Comparison of ENCODE assay signal across 21 cellular contexts in the genomic region with DNA sequence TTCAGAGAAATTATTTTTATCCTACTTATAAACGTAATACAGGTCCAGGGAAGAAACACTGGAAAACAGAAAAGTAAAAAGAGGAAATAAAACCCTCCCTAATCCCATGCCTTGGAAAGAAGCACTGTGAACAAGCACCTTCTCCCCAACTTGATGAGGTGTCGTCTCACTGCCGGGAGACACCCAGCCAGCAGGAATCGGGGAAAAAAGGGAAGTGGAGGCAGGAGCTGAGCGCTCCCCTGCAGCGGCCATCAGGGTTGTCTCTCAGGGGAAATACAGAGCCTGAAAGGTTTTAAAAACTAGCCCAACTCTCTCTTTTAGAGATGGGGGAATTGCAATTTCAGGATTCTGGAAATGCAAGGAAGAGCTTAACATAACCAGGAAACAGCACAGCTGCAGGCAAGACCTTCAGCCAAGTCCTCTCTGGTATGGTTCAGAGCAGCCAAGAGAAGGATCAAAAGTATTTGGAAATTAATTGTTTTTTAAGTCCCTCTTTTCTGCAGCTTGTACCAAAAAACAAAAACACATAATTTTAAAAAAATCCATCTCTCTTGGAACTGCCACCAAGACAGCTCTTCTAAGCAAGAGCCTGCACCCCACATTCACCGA.
"Had no signal": no experiment of that assay in that cellular context is flagged by ENCODE, and none has a peak within 500 bp of the region (broad histone marks: within the 10 kb centered on the region; RNA-seq: fewer than 3 reads in every experiment).

No MANE protein-coding gene starts in this region.

- H3K4me3 Mint-ChIP-seq: activated CD4-positive, alpha-beta T cell treated with anti-CD3 and anti-CD28 coated beads, Interleukin-2, amount 10 ng/mL, durations not matched to agents 7 days and 5 days; activated naive CD8-positive, alpha-beta T cell treated with anti-CD3 and anti-CD28 coated beads, Interleukin-2, amount 10 ng/mL, durations not matched to agents 7 days and 5 days; effector memory CD8-positive, alpha-beta T cell; memory B cell; natural killer cell treated with Interleukin-12 subunit alpha and Interleukin-12 subunit beta and Interleukin-15 and Interleukin-18, amount 100 ng/mL, for 72 hours; T-helper 2 cell treated with Interferon-gamma antibody and Interleukin-4, amounts not matched to agents 5 μg/mL and 100 μg/mL, for 36 hours; type B pancreatic cell had no signal

- H3K36me3 Mint-ChIP-seq: activated naive CD8-positive, alpha-beta T cell treated with anti-CD3 and anti-CD28 coated beads, Interleukin-2, amount 10 ng/mL, durations not matched to agents 7 days and 5 days; memory B cell; natural killer cell treated with Interleukin-12 subunit alpha and Interleukin-12 subunit beta and Interleukin-15 and Interleukin-18, amount 100 ng/mL, for 72 hours; type B pancreatic cell had no signal

- H3K4me3 ChIP-seq: gastrocnemius medialis, skin epidermis had no signal

- ATAC-seq: effector memory CD8-positive, alpha-beta T cell; left lobe of liver; natural killer cell treated with Interleukin-12 subunit alpha and Interleukin-12 subunit beta and Interleukin-15 and Interleukin-18, amount 100 ng/mL, for 72 hours; stimulated activated naive CD8-positive, alpha-beta T cell treated with anti-CD3 and anti-CD28 coated beads, Interleukin-15, Interleukin-2, amounts not matched to agents 100 U/mL and 50 U/mL, for 24 hours had no signal

- DNase-seq: activated CD4-positive, alpha-beta T cell treated with anti-CD3 and anti-CD28 coated beads, Interleukin-2, amount 10 ng/mL, durations not matched to agents 7 days and 5 days; activated CD8-positive, alpha-beta memory T cell treated with anti-CD3 and anti-CD28 coated beads for 24 hours; activated naive CD8-positive, alpha-beta T cell treated with anti-CD3 and anti-CD28 coated beads, Interleukin-2, amount 10 ng/mL, durations not matched to agents 7 days and 5 days; anterior cingulate cortex; brain microvascular endothelial cell; cerebellar nuclear complex; effector memory CD8-positive, alpha-beta T cell; gastrocnemius medialis; islet precursor cell; nucleus accumbens; stimulated activated CD4-positive, alpha-beta T cell treated with anti-CD3 and anti-CD28 coated beads, Interleukin-4, amount 100 ng/mL, for 24 hours; stimulated activated naive CD8-positive, alpha-beta T cell treated with anti-CD3 and anti-CD28 coated beads, Interleukin-15, Interleukin-2, amounts not matched to agents 100 U/mL and 50 U/mL, for 24 hours had no signal

- H3K27ac Mint-ChIP-seq: activated CD4-positive, alpha-beta T cell treated with anti-CD3 and anti-CD28 coated beads, Interleukin-2, amount 10 ng/mL, durations not matched to agents 7 days and 5 days; activated naive CD8-positive, alpha-beta T cell treated with anti-CD3 and anti-CD28 coated beads, Interleukin-2, amount 10 ng/mL, durations not matched to agents 7 days and 5 days; memory B cell; progenitor cell of endocrine pancreas; T-helper 2 cell treated with Interferon-gamma antibody and Interleukin-4, amounts not matched to agents 5 μg/mL and 100 μg/mL, for 36 hours; type B pancreatic cell had no signal

- H3K9me3 ChIP-seq: gastrocnemius medialis, right atrium auricular region had no signal

- H3K4me1 Mint-ChIP-seq: activated CD4-positive, alpha-beta T cell treated with anti-CD3 and anti-CD28 coated beads, Interleukin-2, amount 10 ng/mL, durations not matched to agents 7 days and 5 days; activated naive CD8-positive, alpha-beta T cell treated with anti-CD3 and anti-CD28 coated beads, Interleukin-2, amount 10 ng/mL, durations not matched to agents 7 days and 5 days; memory B cell had no signal

- H3K27me3 Mint-ChIP-seq: activated CD4-positive, alpha-beta T cell treated with anti-CD3 and anti-CD28 coated beads, Interleukin-2, amount 10 ng/mL, durations not matched to agents 7 days and 5 days; effector memory CD8-positive, alpha-beta T cell; natural killer cell treated with Interleukin-12 subunit alpha and Interleukin-12 subunit beta and Interleukin-15 and Interleukin-18, amount 100 ng/mL, for 72 hours had no signal

- H3K36me3 ChIP-seq: brain microvascular endothelial cell, gastrocnemius medialis, right atrium auricular region had no signal

- H3K9me3 Mint-ChIP-seq: effector memory CD8-positive, alpha-beta T cell; memory B cell; natural killer cell treated with Interleukin-12 subunit alpha and Interleukin-12 subunit beta and Interleukin-15 and Interleukin-18, amount 100 ng/mL, for 72 hours; type B pancreatic cell had no signal

- H3K27ac ChIP-seq: brain microvascular endothelial cell, epithelial cell of prostate, gastrocnemius medialis, right atrium auricular region had no signal

- H3K4me1 ChIP-seq: gastrocnemius medialis had no signal

- H3K27me3 ChIP-seq: brain microvascular endothelial cell, gastrocnemius medialis, right atrium auricular region had no signal
